ENCODE assay signal across 21 cellular contexts in the genomic region with DNA sequence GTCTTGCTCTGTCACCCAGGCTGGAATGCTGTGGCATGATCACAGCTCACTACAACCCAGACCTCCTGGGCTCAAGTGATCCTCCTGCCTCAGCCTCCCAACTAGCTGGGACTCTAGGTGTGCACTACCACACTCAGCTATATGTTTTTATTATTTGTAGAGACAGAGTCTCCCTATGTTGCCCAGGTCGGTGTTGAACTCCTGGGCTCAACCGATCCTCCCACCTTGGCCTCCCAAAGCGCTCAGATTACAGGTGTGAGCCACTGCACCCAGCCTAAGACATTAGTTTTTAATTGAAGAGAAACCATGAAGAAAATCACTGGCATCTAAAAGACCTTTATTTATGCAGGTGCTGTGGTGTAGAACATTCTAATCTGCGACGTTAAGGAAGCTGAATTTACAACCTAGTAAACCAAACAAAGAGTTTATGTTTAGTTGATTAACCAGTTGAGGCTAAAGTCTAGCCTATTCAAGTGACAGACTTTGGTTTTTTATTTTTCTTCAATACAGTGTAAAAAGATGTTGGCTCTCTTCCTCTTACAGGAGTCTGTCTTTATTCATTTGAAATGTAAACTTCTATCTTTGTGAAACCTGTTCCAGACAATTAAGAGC.
"Had no signal": no experiment of that assay in that cellular context is flagged by ENCODE, and none has a peak within 500 bp of the region (broad histone marks: within the 10 kb centered on the region; RNA-seq: fewer than 3 reads in every experiment).

No MANE protein-coding gene starts in this region.

- H3K4me3 ChIP-seq: esophagus muscularis mucosa, gastroesophageal sphincter, heart right ventricle, lung, neural progenitor cell, psoas muscle, skin epidermis, thoracic aorta, tibial nerve, vagina had no signal

- DNase-seq: effector memory CD4-positive, alpha-beta T cell; foreskin keratinocyte; heart right ventricle; hypothalamus; immature natural killer cell; islet precursor cell; kidney glomerular epithelial cell; naive thymus-derived CD4-positive, alpha-beta T cell; psoas muscle; right cardiac atrium; stimulated activated CD4-positive, alpha-beta T cell treated with anti-CD3 and anti-CD28 coated beads, Interleukin-15, amount 100 ng/mL, for 24 hours; stimulated activated CD4-positive, alpha-beta T cell treated with anti-CD3 and anti-CD28 coated beads, Interleukin-2, amount 100 ng/mL, for 48 hours; stimulated activated naive B cell treated with anti-CD40 and anti-IgM and Interleukin-4, amounts not matched to agents 10 μg/mL and 1 μg/mL and 100 μg/mL, for 72 hours had no signal

- H3K9me3 ChIP-seq: esophagus muscularis mucosa, gastroesophageal sphincter, heart right ventricle, psoas muscle, thoracic aorta, tibial nerve, vagina had no signal

- H3K36me3 ChIP-seq: esophagus muscularis mucosa, gastroesophageal sphincter, heart right ventricle, neural progenitor cell, thoracic aorta, tibial nerve, vagina had no signal

- H2AFZ ChIP-seq: neural progenitor cell had no signal

- H3K27ac ChIP-seq: esophagus muscularis mucosa, foreskin keratinocyte, gastroesophageal sphincter, heart right ventricle, neural progenitor cell, psoas muscle, skin epidermis, thoracic aorta, tibial nerve, vagina had no signal

- H3K9ac ChIP-seq: neural progenitor cell had no signal

- H3K4me2 ChIP-seq: neural progenitor cell had no signal

- H3K27me3 ChIP-seq: esophagus muscularis mucosa, gastroesophageal sphincter, heart right ventricle, tibial nerve, vagina had no signal
